1 cellular context compared by ENCODE assay signal in genomic region chr13:24922390-24923304, GRCh38.
TF ChIP-seq lines count a peak whose summit lies in the region.

No MANE protein-coding gene starts in this region.

TF ChIP-seq in K562, 482 proteins besides CTCF, POLR2A, EP300 and RAD21 (continued from another document and continues in another):
- 0 out of 4 replicates have a peak, but pooled peaks of 1 of the 2 experiments have one; percentile 64 for TF ChIP-seq UBTF (IDR thresholded peaks at IDR 0.05; ENCODE audit: borderline replicate concordance in 1 of 2, low read depth in 2 of 2, low read length in 2 of 2)
- no peak for TF ChIP-seq HMBOX1 (IDR thresholded peaks at IDR 0.05)
- TF ChIP-seq ZNF655 (CRISPR knock-in tag; IDR thresholded peaks at IDR 0.05): no peak
- no peak for TF ChIP-seq ADNP (tag; IDR thresholded peaks at IDR 0.05)
- TF ChIP-seq KLF1 (tag; IDR thresholded peaks at IDR 0.05): peak; percentile 96
- TF ChIP-seq HIVEP1 (CRISPR knock-in tag; IDR thresholded peaks at IDR 0.05): no peak
- TF ChIP-seq CHAMP1 (IDR thresholded peaks at IDR 0.05): no peak
- peak; percentile 88 for TF ChIP-seq GABPA (tag; conservative IDR thresholded peaks at IDR 0.05; ENCODE audit: low read depth)
- peak; percentile 67 for TF ChIP-seq PKNOX1 (IDR thresholded peaks at IDR 0.05)
- 0 out of 2 replicates have a peak, but pooled peaks have one; percentile 31 for TF ChIP-seq KAT7 (CRISPR knock-in tag; IDR thresholded peaks at IDR 0.05; ENCODE audit: borderline replicate concordance)
- peak in 1 of 2 experiments; percentile 56; a peak in 1 of 4 replicates for TF ChIP-seq FOXK2 (conservative IDR thresholded peaks at IDR 0.05 in 1 of 2, IDR thresholded peaks at IDR 0.05 in 1 of 2; ENCODE audit: low read depth in 2 of 2)
- TF ChIP-seq BDP1 (IDR thresholded peaks at IDR 0.05; ENCODE audit: insufficient read depth, insufficient read length): no peak
- TF ChIP-seq SIN3A (IDR thresholded peaks at IDR 0.05; ENCODE audit: borderline replicate concordance in 2 of 2, control insufficient read depth in 1 of 2, low read depth in 2 of 2, low read length in 2 of 2): peak; percentile 60 to 77; a peak in 2 of 4 replicates
- TF ChIP-seq NR4A1 (CRISPR knock-in tag; IDR thresholded peaks at IDR 0.05): no peak
- no peak for TF ChIP-seq NR4A1 (tag; IDR thresholded peaks at IDR 0.05)
- TF ChIP-seq EGR1 (conservative IDR thresholded peaks at IDR 0.05): peak; percentile 86
- TF ChIP-seq SMARCE1 (IDR thresholded peaks at IDR 0.05): peak; percentile 41; the same call in 1 of the 2 replicates
- no peak for TF ChIP-seq NONO (IDR thresholded peaks at IDR 0.05; ENCODE audit: low read depth in 2 of 2, low read length in 1 of 2)
- TF ChIP-seq ZNF639 (CRISPR knock-in tag; conservative IDR thresholded peaks at IDR 0.05 in 1 of 2, IDR thresholded peaks at IDR 0.05 in 1 of 2): peak in 1 of 2 experiments; percentile 91; a peak in 2 of 4 replicates
- TF ChIP-seq HMG20B (CRISPR knock-in tag; IDR thresholded peaks at IDR 0.05): no peak
- peak; percentile 43; the same call in 1 of the 2 replicates for TF ChIP-seq RFX1 (IDR thresholded peaks at IDR 0.05)
- TF ChIP-seq GMEB1 (CRISPR knock-in tag; IDR thresholded peaks at IDR 0.05): peak; percentile 91
- peak; percentile 100 for TF ChIP-seq ZNF263 (CRISPR knock-in tag; IDR thresholded peaks at IDR 0.05; ENCODE audit: borderline replicate concordance)
- TF ChIP-seq E2F4 (CRISPR knock-in tag; IDR thresholded peaks at IDR 0.05; ENCODE audit: low read depth): peak; percentile 87; the same call in 1 of the 2 replicates
- TF ChIP-seq ATF7 (IDR thresholded peaks at IDR 0.05): peak; percentile 79
- TF ChIP-seq MXD1 (CRISPR knock-in tag; IDR thresholded peaks at IDR 0.05; ENCODE audit: borderline replicate concordance, poor library complexity, severe bottlenecking): no peak
- TF ChIP-seq SOX6 (IDR thresholded peaks at IDR 0.05): no peak; the same call in 1 of the 2 replicates
- TF ChIP-seq LEF1 (IDR thresholded peaks at IDR 0.05): 0 out of 2 replicates have a peak, but pooled peaks have one; percentile 39
- TF ChIP-seq FOXJ2 (tag; IDR thresholded peaks at IDR 0.05): peak; percentile 49; the same call in 1 of the 2 replicates
- TF ChIP-seq ARID4B (CRISPR knock-in tag; IDR thresholded peaks at IDR 0.05): peak; percentile 60
- TF ChIP-seq HNRNPK (IDR thresholded peaks at IDR 0.05; ENCODE audit: low read depth, low read length, poor library complexity, severe bottlenecking): no peak
- TF ChIP-seq ZNF354B (CRISPR knock-in tag; IDR thresholded peaks at IDR 0.05): no peak
- TF ChIP-seq DPF2 (IDR thresholded peaks at IDR 0.05): peak; percentile 66; the same call in 1 of the 2 replicates
- TF ChIP-seq ELF1 (tag; IDR thresholded peaks at IDR 0.05): peak; percentile 87
- TF ChIP-seq SMARCA5 (IDR thresholded peaks at IDR 0.05): 0 out of 2 replicates have a peak, but pooled peaks have one; percentile 22
- peak; percentile 22; the same call in 1 of the 2 replicates for TF ChIP-seq ESRRA (IDR thresholded peaks at IDR 0.05; ENCODE audit: borderline replicate concordance, low read depth)
- TF ChIP-seq MCM7 (IDR thresholded peaks at IDR 0.05): no peak
- peak; percentile 59; the same call in 1 of the 2 replicates for TF ChIP-seq ZBTB2 (IDR thresholded peaks at IDR 0.05)
- no peak for TF ChIP-seq CBFB (CRISPR knock-in tag; IDR thresholded peaks at IDR 0.05)
- TF ChIP-seq IFI16 (CRISPR knock-in tag; IDR thresholded peaks at IDR 0.05): no peak
- TF ChIP-seq SRSF3 (IDR thresholded peaks at IDR 0.05; ENCODE audit: insufficient read depth, low read length): no peak
- TF ChIP-seq ZC3H4 (CRISPR knock-in tag; IDR thresholded peaks at IDR 0.05; ENCODE audit: borderline replicate concordance): no peak
- peak; percentile 90 for TF ChIP-seq BRD9 (IDR thresholded peaks at IDR 0.05; ENCODE audit: low read depth, partially characterized antibody)
- peak; percentile 33 for TF ChIP-seq SMAD1 (IDR thresholded peaks at IDR 0.05; ENCODE audit: low read depth, low read length, partially characterized antibody)
